ENCODE assay signal across 1 cellular context in the genomic region with DNA sequence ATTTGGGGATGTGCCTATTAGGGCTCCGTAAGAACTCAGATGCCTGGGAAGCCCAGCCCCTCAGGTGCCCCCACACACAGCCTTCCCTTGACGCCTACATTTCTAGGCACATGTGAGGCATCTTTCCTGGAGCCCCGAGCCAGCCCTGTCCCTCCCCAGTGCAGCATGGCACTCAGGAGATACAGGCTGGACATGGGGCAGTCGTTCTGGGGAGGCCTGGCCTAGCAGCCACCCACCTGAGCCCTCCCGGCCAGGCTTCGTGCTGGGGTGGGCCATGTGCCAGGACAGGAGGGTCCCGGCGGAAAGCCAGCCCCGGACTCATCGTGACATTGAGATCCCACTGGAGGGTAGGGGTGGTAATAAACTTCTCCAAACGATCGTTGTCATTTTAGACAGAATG.
TF ChIP-seq lines count a peak whose summit lies in the region.

No MANE protein-coding gene starts in this region.

TF ChIP-seq in SK-N-SH treated with all-trans-retinoic acid at 6 μM for 48 hours, 23 proteins besides CTCF, POLR2A, EP300 and RAD21 (continued from another document):
- TF ChIP-seq, protein P1, sequence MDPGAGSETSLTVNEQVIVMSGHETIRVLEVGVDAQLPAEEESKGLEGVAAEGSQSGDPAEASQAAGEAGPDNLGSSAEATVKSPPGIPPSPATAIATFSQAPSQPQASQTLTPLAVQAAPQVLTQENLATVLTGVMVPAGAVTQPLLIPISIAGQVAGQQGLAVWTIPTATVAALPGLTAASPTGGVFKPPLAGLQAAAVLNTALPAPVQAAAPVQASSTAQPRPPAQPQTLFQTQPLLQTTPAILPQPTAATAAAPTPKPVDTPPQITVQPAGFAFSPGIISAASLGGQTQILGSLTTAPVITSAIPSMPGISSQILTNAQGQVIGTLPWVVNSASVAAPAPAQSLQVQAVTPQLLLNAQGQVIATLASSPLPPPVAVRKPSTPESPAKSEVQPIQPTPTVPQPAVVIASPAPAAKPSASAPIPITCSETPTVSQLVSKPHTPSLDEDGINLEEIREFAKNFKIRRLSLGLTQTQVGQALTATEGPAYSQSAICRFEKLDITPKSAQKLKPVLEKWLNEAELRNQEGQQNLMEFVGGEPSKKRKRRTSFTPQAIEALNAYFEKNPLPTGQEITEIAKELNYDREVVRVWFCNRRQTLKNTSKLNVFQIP (CRISPR knock-in tag; IDR thresholded peaks at IDR 0.05; ENCODE audit: borderline replicate concordance, low read depth): no peak
- no peak for TF ChIP-seq PPARA (CRISPR knock-in tag; IDR thresholded peaks at IDR 0.05; ENCODE audit: borderline replicate concordance)
- no peak for TF ChIP-seq ZFP3 (CRISPR knock-in tag; IDR thresholded peaks at IDR 0.05)
- no peak for TF ChIP-seq ISL1 (CRISPR knock-in tag; IDR thresholded peaks at IDR 0.05)
- TF ChIP-seq SNAI2 (CRISPR knock-in tag; IDR thresholded peaks at IDR 0.05): no peak
- TF ChIP-seq TOX (CRISPR knock-in tag; IDR thresholded peaks at IDR 0.05; ENCODE audit: borderline replicate concordance): no peak
- TF ChIP-seq, protein P2, sequence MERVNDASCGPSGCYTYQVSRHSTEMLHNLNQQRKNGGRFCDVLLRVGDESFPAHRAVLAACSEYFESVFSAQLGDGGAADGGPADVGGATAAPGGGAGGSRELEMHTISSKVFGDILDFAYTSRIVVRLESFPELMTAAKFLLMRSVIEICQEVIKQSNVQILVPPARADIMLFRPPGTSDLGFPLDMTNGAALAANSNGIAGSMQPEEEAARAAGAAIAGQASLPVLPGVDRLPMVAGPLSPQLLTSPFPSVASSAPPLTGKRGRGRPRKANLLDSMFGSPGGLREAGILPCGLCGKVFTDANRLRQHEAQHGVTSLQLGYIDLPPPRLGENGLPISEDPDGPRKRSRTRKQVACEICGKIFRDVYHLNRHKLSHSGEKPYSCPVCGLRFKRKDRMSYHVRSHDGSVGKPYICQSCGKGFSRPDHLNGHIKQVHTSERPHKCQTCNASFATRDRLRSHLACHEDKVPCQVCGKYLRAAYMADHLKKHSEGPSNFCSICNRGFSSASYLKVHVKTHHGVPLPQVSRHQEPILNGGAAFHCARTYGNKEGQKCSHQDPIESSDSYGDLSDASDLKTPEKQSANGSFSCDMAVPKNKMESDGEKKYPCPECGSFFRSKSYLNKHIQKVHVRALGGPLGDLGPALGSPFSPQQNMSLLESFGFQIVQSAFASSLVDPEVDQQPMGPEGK (CRISPR knock-in tag; IDR thresholded peaks at IDR 0.05; ENCODE audit: borderline replicate concordance): no peak
- no peak for TF ChIP-seq ZNF8 (CRISPR knock-in tag; IDR thresholded peaks at IDR 0.05)
- TF ChIP-seq, protein P3, sequence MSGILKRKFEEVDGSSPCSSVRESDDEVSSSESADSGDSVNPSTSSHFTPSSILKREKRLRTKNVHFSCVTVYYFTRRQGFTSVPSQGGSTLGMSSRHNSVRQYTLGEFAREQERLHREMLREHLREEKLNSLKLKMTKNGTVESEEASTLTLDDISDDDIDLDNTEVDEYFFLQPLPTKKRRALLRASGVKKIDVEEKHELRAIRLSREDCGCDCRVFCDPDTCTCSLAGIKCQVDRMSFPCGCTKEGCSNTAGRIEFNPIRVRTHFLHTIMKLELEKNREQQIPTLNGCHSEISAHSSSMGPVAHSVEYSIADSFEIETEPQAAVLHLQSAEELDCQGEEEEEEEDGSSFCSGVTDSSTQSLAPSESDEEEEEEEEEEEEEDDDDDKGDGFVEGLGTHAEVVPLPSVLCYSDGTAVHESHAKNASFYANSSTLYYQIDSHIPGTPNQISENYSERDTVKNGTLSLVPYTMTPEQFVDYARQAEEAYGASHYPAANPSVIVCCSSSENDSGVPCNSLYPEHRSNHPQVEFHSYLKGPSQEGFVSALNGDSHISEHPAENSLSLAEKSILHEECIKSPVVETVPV (CRISPR knock-in tag; IDR thresholded peaks at IDR 0.05): no peak
- TF ChIP-seq ZNF565 (CRISPR knock-in tag; conservative IDR thresholded peaks at IDR 0.05; ENCODE audit: low read depth): no peak
- no peak for TF ChIP-seq GLIS3 (CRISPR knock-in tag; IDR thresholded peaks at IDR 0.05)
